ENCODE assay signal across 1 cellular context in genomic region chr19:14337510-14337909, GRCh38.
TF ChIP-seq lines count a peak whose summit lies in the region.

No MANE protein-coding gene starts in this region.

TF ChIP-seq in HepG2, 621 proteins besides CTCF, POLR2A, EP300 and RAD21 (continued from another document):
- TF ChIP-seq MAZ (IDR thresholded peaks at IDR 0.05; ENCODE audit: borderline replicate concordance, low read depth, low read length) (no peak), MAZ (CRISPR knock-in tag; IDR thresholded peaks at IDR 0.05; ENCODE audit: low read depth) (no peak), HNRNPUL1 (IDR thresholded peaks at IDR 0.05; ENCODE audit: low read depth, low read length) (no peak), KDM1A (CRISPR knock-in tag; IDR thresholded peaks at IDR 0.05) (no peak), ZNF530 (CRISPR knock-in tag; IDR thresholded peaks at IDR 0.05; ENCODE audit: low read depth) (no peak), POLR2G (IDR thresholded peaks at IDR 0.05; ENCODE audit: low read depth, low read length) (no peak), ZNF777 (CRISPR knock-in tag; IDR thresholded peaks at IDR 0.05) (no peak), PHB2 (IDR thresholded peaks at IDR 0.05; ENCODE audit: partially characterized antibody) (no peak), TFE3 (CRISPR knock-in tag; IDR thresholded peaks at IDR 0.05) (no peak), ZSCAN20 (CRISPR knock-in tag; IDR thresholded peaks at IDR 0.05; ENCODE audit: borderline replicate concordance) (no peak), ZNF432 (CRISPR knock-in tag; IDR thresholded peaks at IDR 0.05; ENCODE audit: borderline replicate concordance) (no peak), ZBTB10 (CRISPR knock-in tag; IDR thresholded peaks at IDR 0.05; ENCODE audit: borderline replicate concordance) (no peak), TBP (CRISPR knock-in tag; IDR thresholded peaks at IDR 0.05) (no peak)
- TF ChIP-seq, protein P1, sequence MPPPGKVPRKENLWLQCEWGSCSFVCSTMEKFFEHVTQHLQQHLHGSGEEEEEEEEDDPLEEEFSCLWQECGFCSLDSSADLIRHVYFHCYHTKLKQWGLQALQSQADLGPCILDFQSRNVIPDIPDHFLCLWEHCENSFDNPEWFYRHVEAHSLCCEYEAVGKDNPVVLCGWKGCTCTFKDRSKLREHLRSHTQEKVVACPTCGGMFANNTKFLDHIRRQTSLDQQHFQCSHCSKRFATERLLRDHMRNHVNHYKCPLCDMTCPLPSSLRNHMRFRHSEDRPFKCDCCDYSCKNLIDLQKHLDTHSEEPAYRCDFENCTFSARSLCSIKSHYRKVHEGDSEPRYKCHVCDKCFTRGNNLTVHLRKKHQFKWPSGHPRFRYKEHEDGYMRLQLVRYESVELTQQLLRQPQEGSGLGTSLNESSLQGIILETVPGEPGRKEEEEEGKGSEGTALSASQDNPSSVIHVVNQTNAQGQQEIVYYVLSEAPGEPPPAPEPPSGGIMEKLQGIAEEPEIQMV (CRISPR knock-in tag; IDR thresholded peaks at IDR 0.05; ENCODE audit: low read depth), result no peak
